In genomic region chr1:77796695-77797405, GRCh38 we compare ENCODE assay signal across 17 cellular contexts. TPM values are rescaled to one million over a fixed set of nuclear protein-coding genes. Genes with fewer than 3 reads are reported as not detected.
DNase-seq lines count a peak whose midpoint lies in the region; ATAC-seq and TF ChIP-seq lines count a peak whose summit lies in the region.
"Had no signal": no experiment of that assay in that cellular context is flagged by ENCODE, and none has a peak within 500 bp of the region (broad histone marks: within the 10 kb centered on the region; RNA-seq: fewer than 3 reads in every experiment).

No MANE protein-coding gene starts in this region.

- H3K4me3 ChIP-seq in psoas muscle = no peak overlapping the region
- H3K4me3 ChIP-seq: suprapubic skin had no signal

- no peaks in the 10 kb centered on the region for H3K4me1 ChIP-seq in psoas muscle
- H3K4me1 ChIP-seq: suprapubic skin had no signal

- TF ChIP-seq CTCF in psoas muscle (IDR thresholded peaks at IDR 0.05) = no peak

- ATAC-seq in GM21360 (IDR thresholded peaks at IDR 0.05; ENCODE audit: unreplicated experiment) (no peak), GM21619 (IDR thresholded peaks at IDR 0.05; ENCODE audit: unreplicated experiment) (no peak), psoas muscle (no peak)

- H3K36me3 ChIP-seq in psoas muscle (ENCODE audit: insufficient read depth in 1 of 2, low read depth in 1 of 2) = peaks cover 0 to 28% of the 10 kb centered on the region in 2 donors

- 82 to 88% (median 82%) methylated on average over 5 of the region's 5 CpGs for WGBS in psoas muscle, 3 donors

- DNase-seq in LHCN-M2 (ENCODE audit: low read depth) (peak; percentile 80), anterior cingulate cortex (lab: John Stamatoyannopoulos, UW) (peak in 36 of 58 donors; percentile 1 to 77 (median 29)), iPS-NIHi11 (ENCODE audit: low spot score) (peak; percentile 14), superior temporal gyrus (ENCODE audit: extremely low spot score) (peak; percentile 90), psoas muscle (no peak)
- DNase-seq: activated CD8-positive, alpha-beta memory T cell treated with anti-CD3 and anti-CD28 coated beads, Interleukin-2, amount 50 U/mL, for 48 hours; activated naive CD8-positive, alpha-beta T cell treated with anti-CD3 and anti-CD28 coated beads, Interleukin-2, amount 10 ng/mL, durations not matched to agents 7 days and 5 days; foreskin fibroblast; GF-D8; IMR-90; kidney glomerular epithelial cell; naive B cell; NCI-H146; NCI-H774 had no signal

- no peak overlapping the region for H3K27ac ChIP-seq in psoas muscle
- H3K27ac ChIP-seq: suprapubic skin had no signal

- intact Hi-C loops in psoas muscle (cut with DNase I) = no loop called here

- H3K9me3 ChIP-seq in psoas muscle = no peaks in the 10 kb centered on the region
- H3K9me3 ChIP-seq: suprapubic skin had no signal

- H3K27me3 ChIP-seq in psoas muscle (ENCODE audit: insufficient read depth in 3 of 3, low read length in 2 of 3) = no peaks in the 10 kb centered on the region
- H3K27me3 ChIP-seq: suprapubic skin had no signal

RNA-seq across cellular contexts. Expression of gene MIGA1, which starts 17.4 kb away (rescaled TPM):
- total RNA-seq in LHCN-M2 (2014; rRNA removed) (11.9 and 14.7 TPM in 2 replicates), psoas muscle (10 to 100 TPM; 11.2 to 17.0 (median 14.0) TPM)
- polyA plus RNA-seq in LHCN-M2 (2012) = 3.0 TPM
- 10 to 100 TPM in 1 of 3 donors, 1 to 10 TPM in 2; 5.0 to 19.3 (median 5.4) TPM for polyA plus RNA-seq in psoas muscle

RNA-seq across cellular contexts. Expression of gene USP33, which starts 37.2 kb away (rescaled TPM):
- total RNA-seq in LHCN-M2 (2014; rRNA removed) (54.2 and 60.9 TPM in 2 replicates), psoas muscle (10 to 100 TPM; 21.0 to 24.9 (median 23.4) TPM)
- 11.7 TPM for polyA plus RNA-seq in LHCN-M2 (2012)
- 10 to 100 TPM; 13.4 to 37.5 (median 15.0) TPM for polyA plus RNA-seq in psoas muscle

Comparison
In these comparisons a context has a peak if more than half of its experiments do, and no peak if none do; other contexts are left out.
1. DNase-seq: peak in LHCN-M2 (single experiment), anterior cingulate cortex (36 of 58), iPS-NIHi11 (single experiment) and superior temporal gyrus (single experiment); none in psoas muscle (0 of 2).